Comparison of ENCODE assay signal across 1 cellular context in genomic region chr2:183028108-183028507, GRCh38.
TF ChIP-seq lines count a peak whose summit lies in the region.

No MANE protein-coding gene starts in this region.

TF ChIP-seq in HepG2, 621 proteins besides CTCF, POLR2A, EP300 and RAD21:
- TF ChIP-seq MAFK (conservative IDR thresholded peaks at IDR 0.05 in 1 of 2, IDR thresholded peaks at IDR 0.05 in 1 of 2; ENCODE audit: low read length in 2 of 2) (peak; percentile 90 to 96), JUNB (CRISPR knock-in tag; IDR thresholded peaks at IDR 0.05; ENCODE audit: borderline replicate concordance) (no peak), HMGXB4 (CRISPR knock-in tag; IDR thresholded peaks at IDR 0.05; ENCODE audit: borderline replicate concordance in 1 of 2, low read depth in 1 of 2) (no peak), MAFF (IDR thresholded peaks at IDR 0.05; ENCODE audit: low read depth, low read length) (peak; percentile 88), SMC3 (IDR thresholded peaks at IDR 0.05; ENCODE audit: low read length) (no peak), ZFYVE20 (CRISPR knock-in tag; IDR thresholded peaks at IDR 0.05; ENCODE audit: borderline replicate concordance, low read depth) (no peak)
- TF ChIP-seq, protein P1, sequence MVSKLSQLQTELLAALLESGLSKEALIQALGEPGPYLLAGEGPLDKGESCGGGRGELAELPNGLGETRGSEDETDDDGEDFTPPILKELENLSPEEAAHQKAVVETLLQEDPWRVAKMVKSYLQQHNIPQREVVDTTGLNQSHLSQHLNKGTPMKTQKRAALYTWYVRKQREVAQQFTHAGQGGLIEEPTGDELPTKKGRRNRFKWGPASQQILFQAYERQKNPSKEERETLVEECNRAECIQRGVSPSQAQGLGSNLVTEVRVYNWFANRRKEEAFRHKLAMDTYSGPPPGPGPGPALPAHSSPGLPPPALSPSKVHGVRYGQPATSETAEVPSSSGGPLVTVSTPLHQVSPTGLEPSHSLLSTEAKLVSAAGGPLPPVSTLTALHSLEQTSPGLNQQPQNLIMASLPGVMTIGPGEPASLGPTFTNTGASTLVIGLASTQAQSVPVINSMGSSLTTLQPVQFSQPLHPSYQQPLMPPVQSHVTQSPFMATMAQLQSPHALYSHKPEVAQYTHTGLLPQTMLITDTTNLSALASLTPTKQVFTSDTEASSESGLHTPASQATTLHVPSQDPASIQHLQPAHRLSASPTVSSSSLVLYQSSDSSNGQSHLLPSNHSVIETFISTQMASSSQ (IDR thresholded peaks at IDR 0.05; ENCODE audit: low read depth): no peak
- TF ChIP-seq, protein P1 (CRISPR knock-in tag; IDR thresholded peaks at IDR 0.05; ENCODE audit: borderline replicate concordance): no peak
